ENCODE assay signal across 9 cellular contexts in genomic region chr17:8160741-8161221, GRCh38. TPM values are rescaled to one million over a fixed set of nuclear protein-coding genes. Genes with fewer than 3 reads are reported as not detected.
DNase-seq lines count a peak whose midpoint lies in the region; ATAC-seq, FAIRE-seq and TF ChIP-seq lines count a peak whose summit lies in the region.
"Had no signal": no experiment of that assay in that cellular context is flagged by ENCODE, and none has a peak within 500 bp of the region (broad histone marks: within the 10 kb centered on the region; RNA-seq: fewer than 3 reads in every experiment).

No MANE protein-coding gene starts in this region.

- H3K36me3 Mint-ChIP-seq in T-helper 2 cell treated with Interferon-gamma antibody and Interleukin-4, amounts not matched to agents 5 μg/mL and 100 μg/mL, for 36 hours (ENCODE audit: low read depth) = peaks cover 33% of the 10 kb centered on the region
- peaks cover 23% of the 10 kb centered on the region for H3K36me3 Mint-ChIP-seq in activated naive CD8-positive, alpha-beta T cell treated with anti-CD3 and anti-CD28 coated beads, Interleukin-2, amount 50 U/mL, for 24 hours (ENCODE audit: low read depth)

- H3K9me3 ChIP-seq in kidney (ENCODE audit: control insufficient read depth in 1 of 2, low read length in 2 of 2) = no peaks in the 10 kb centered on the region

- peak overlapping the region; percentile 54 to 99 for H3K27ac ChIP-seq in kidney (ENCODE audit: low read depth in 2 of 2, low read length in 2 of 2)
- H3K27ac ChIP-seq: HL-60 had no signal

- intact Hi-C loops in kidney (cut with DNase I) = no loop called here

- ATAC-seq in activated naive CD8-positive, alpha-beta T cell treated with anti-CD3 and anti-CD28 coated beads, Interleukin-2, amount 50 U/mL, for 24 hours = no peak
- no peak for ATAC-seq in stimulated activated naive CD8-positive, alpha-beta T cell treated with anti-CD3 and anti-CD28 coated beads, Interleukin-15, amount 100 ng/mL, for 72 hours
- ATAC-seq in HG02970 (IDR thresholded peaks at IDR 0.05; ENCODE audit: low FRiP score, unreplicated experiment) (no peak), GM19395 (IDR thresholded peaks at IDR 0.05; ENCODE audit: unreplicated experiment) (no peak), HG03045 (IDR thresholded peaks at IDR 0.05; ENCODE audit: unreplicated experiment) (no peak)

- H3K4me1 ChIP-seq in kidney (ENCODE audit: control insufficient read depth in 1 of 2, insufficient read depth in 1 of 2, low read depth in 1 of 2, low read length in 2 of 2) = peaks cover 22 to 33% of the 10 kb centered on the region in 2 donors

- no peak for TF ChIP-seq CTCF in kidney (IDR thresholded peaks at IDR 0.05; ENCODE audit: borderline replicate concordance, extremely low read depth, insufficient read depth)

- peak overlapping the region in 1 of 2 donors; percentile 86 for H3K4me3 ChIP-seq in kidney (ENCODE audit: low read length in 2 of 2)

- H3K36me3 ChIP-seq in kidney (ENCODE audit: control insufficient read depth in 1 of 2, insufficient read depth in 2 of 2, low read length in 2 of 2) = peaks cover 2 to 14% of the 10 kb centered on the region in 2 donors

- H3K27me3 Mint-ChIP-seq in T-helper 2 cell treated with Interferon-gamma antibody and Interleukin-4, amounts not matched to agents 5 μg/mL and 100 μg/mL, for 36 hours (ENCODE audit: low read depth) = no peaks in the 10 kb centered on the region
- H3K27me3 Mint-ChIP-seq in activated naive CD8-positive, alpha-beta T cell treated with anti-CD3 and anti-CD28 coated beads, Interleukin-2, amount 50 U/mL, for 24 hours = no peaks in the 10 kb centered on the region
- no peaks in the 10 kb centered on the region for H3K27me3 Mint-ChIP-seq in stimulated activated naive CD8-positive, alpha-beta T cell treated with anti-CD3 and anti-CD28 coated beads, Interleukin-15, amount 100 ng/mL, for 72 hours

- no peak for FAIRE-seq in kidney (lab: Jason Lieb, UNC)

- peak overlapping the region; percentile 87 for H3K4me3 Mint-ChIP-seq in T-helper 2 cell treated with Interferon-gamma antibody and Interleukin-4, amounts not matched to agents 5 μg/mL and 100 μg/mL, for 36 hours
- peak overlapping the region; percentile 85 for H3K4me3 Mint-ChIP-seq in activated naive CD8-positive, alpha-beta T cell treated with anti-CD3 and anti-CD28 coated beads, Interleukin-2, amount 50 U/mL, for 24 hours
- H3K4me3 Mint-ChIP-seq in stimulated activated naive CD8-positive, alpha-beta T cell treated with anti-CD3 and anti-CD28 coated beads, Interleukin-15, amount 100 ng/mL, for 72 hours = peak overlapping the region; percentile 85 to 87

- H3K9ac ChIP-seq in kidney (ENCODE audit: low read length in 2 of 2) = peak overlapping the region; percentile 56 to 97

- no peak for DNase-seq in T-helper 2 cell treated with Interferon-gamma antibody and Interleukin-4, amounts not matched to agents 5 μg/mL and 100 μg/mL, for 36 hours (ENCODE audit: low spot score)
- DNase-seq in T-helper 2 cell (no peak), kidney (peak; percentile 27)
- DNase-seq in activated naive CD8-positive, alpha-beta T cell treated with anti-CD3 and anti-CD28 coated beads, Interleukin-2, amount 50 U/mL, for 24 hours = peak; percentile 37
- no peak for DNase-seq in stimulated activated naive CD8-positive, alpha-beta T cell treated with anti-CD3 and anti-CD28 coated beads, Interleukin-15, amount 100 ng/mL, for 72 hours

- H3K9me3 Mint-ChIP-seq in T-helper 2 cell treated with Interferon-gamma antibody and Interleukin-4, amounts not matched to agents 5 μg/mL and 100 μg/mL, for 36 hours = no peaks in the 10 kb centered on the region
- H3K9me3 Mint-ChIP-seq in activated naive CD8-positive, alpha-beta T cell treated with anti-CD3 and anti-CD28 coated beads, Interleukin-2, amount 50 U/mL, for 24 hours = no peaks in the 10 kb centered on the region
- no peaks in the 10 kb centered on the region for H3K9me3 Mint-ChIP-seq in stimulated activated naive CD8-positive, alpha-beta T cell treated with anti-CD3 and anti-CD28 coated beads, Interleukin-15, amount 100 ng/mL, for 72 hours

- H3K27ac Mint-ChIP-seq in T-helper 2 cell treated with Interferon-gamma antibody and Interleukin-4, amounts not matched to agents 5 μg/mL and 100 μg/mL, for 36 hours = peak overlapping the region; percentile 86
- H3K27ac Mint-ChIP-seq in activated naive CD8-positive, alpha-beta T cell treated with anti-CD3 and anti-CD28 coated beads, Interleukin-2, amount 50 U/mL, for 24 hours = peak overlapping the region; percentile 93
- peak overlapping the region; percentile 49 to 87 for H3K27ac Mint-ChIP-seq in stimulated activated naive CD8-positive, alpha-beta T cell treated with anti-CD3 and anti-CD28 coated beads, Interleukin-15, amount 100 ng/mL, for 72 hours

- peaks cover 48% of the 10 kb centered on the region for H3K4me1 Mint-ChIP-seq in T-helper 2 cell treated with Interferon-gamma antibody and Interleukin-4, amounts not matched to agents 5 μg/mL and 100 μg/mL, for 36 hours (ENCODE audit: low read depth)
- peaks cover 60% of the 10 kb centered on the region for H3K4me1 Mint-ChIP-seq in activated naive CD8-positive, alpha-beta T cell treated with anti-CD3 and anti-CD28 coated beads, Interleukin-2, amount 50 U/mL, for 24 hours
- H3K4me1 Mint-ChIP-seq in stimulated activated naive CD8-positive, alpha-beta T cell treated with anti-CD3 and anti-CD28 coated beads, Interleukin-15, amount 100 ng/mL, for 72 hours = peaks cover 65% of the 10 kb centered on the region

RNA-seq across cellular contexts. Expression of gene VAMP2, which starts 2.0 kb away (rescaled TPM):
- total RNA-seq in kidney = 107 TPM
- 124 TPM for polyA plus RNA-seq in kidney (ENCODE audit: insufficient read depth, low read depth, low replicate concordance)

RNA-seq across cellular contexts. Expression of gene PER1, which starts 8.6 kb away (rescaled TPM):
- total RNA-seq in kidney = 161 TPM
- 25.2 TPM for polyA plus RNA-seq in kidney (ENCODE audit: insufficient read depth, low read depth, low replicate concordance)

RNA-seq across cellular contexts. Expression of gene TMEM107, which starts 15.4 kb away (rescaled TPM):
- total RNA-seq in kidney = 23.4 TPM
- polyA plus RNA-seq in kidney (ENCODE audit: insufficient read depth, low read depth, low replicate concordance) = 24.6 TPM

RNA-seq across cellular contexts. Expression of gene BORCS6, which starts 29.2 kb away (rescaled TPM):
- 8.6 TPM for total RNA-seq in kidney
- 15.4 TPM for polyA plus RNA-seq in kidney (ENCODE audit: insufficient read depth, low read depth, low replicate concordance)

RNA-seq across cellular contexts. Expression of gene HES7, which starts 36.9 kb away (rescaled TPM):
- total RNA-seq in kidney = 0.25 TPM
- not detected for polyA plus RNA-seq in kidney (ENCODE audit: insufficient read depth, low read depth, low replicate concordance)

Comparison
In these comparisons a context has a peak if more than half of its experiments do, and no peak if none do; other contexts are left out.
1. DNase-seq: peak in activated naive CD8-positive, alpha-beta T cell treated with anti-CD3 and anti-CD28 coated beads, Interleukin-2, amount 50 U/mL, for 24 hours (single experiment) and kidney (single experiment); none in T-helper 2 cell treated with Interferon-gamma antibody and Interleukin-4, amounts not matched to agents 5 μg/mL and 100 μg/mL, for 36 hours (single experiment), T-helper 2 cell (0 of 5) and stimulated activated naive CD8-positive, alpha-beta T cell treated with anti-CD3 and anti-CD28 coated beads, Interleukin-15, amount 100 ng/mL, for 72 hours (0 of 2).
2. Peak in every context shown above with its lines, with median percentiles within 50 percentile points of each other: H3K27ac Mint-ChIP-seq and H3K4me3 Mint-ChIP-seq.